ENCODE assay signal across 1 cellular context in genomic region chr19:31354316-31354715, GRCh38.
TF ChIP-seq lines count a peak whose summit lies in the region.

No MANE protein-coding gene starts in this region.

TF ChIP-seq in GM23338, 12 proteins besides CTCF, POLR2A, EP300 and RAD21 (continued from another document):
- TF ChIP-seq, protein P1, sequence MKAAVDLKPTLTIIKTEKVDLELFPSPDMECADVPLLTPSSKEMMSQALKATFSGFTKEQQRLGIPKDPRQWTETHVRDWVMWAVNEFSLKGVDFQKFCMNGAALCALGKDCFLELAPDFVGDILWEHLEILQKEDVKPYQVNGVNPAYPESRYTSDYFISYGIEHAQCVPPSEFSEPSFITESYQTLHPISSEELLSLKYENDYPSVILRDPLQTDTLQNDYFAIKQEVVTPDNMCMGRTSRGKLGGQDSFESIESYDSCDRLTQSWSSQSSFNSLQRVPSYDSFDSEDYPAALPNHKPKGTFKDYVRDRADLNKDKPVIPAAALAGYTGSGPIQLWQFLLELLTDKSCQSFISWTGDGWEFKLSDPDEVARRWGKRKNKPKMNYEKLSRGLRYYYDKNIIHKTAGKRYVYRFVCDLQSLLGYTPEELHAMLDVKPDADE (IDR thresholded peaks at IDR 0.05), result no peak
- TF ChIP-seq EZH2phosphoT487 (IDR thresholded peaks at IDR 0.05; ENCODE audit: unreplicated experiment), result no peak
- no peak for TF ChIP-seq ZNF114 (CRISPR knock-in tag; IDR thresholded peaks at IDR 0.05)
- TF ChIP-seq ZNF462 (CRISPR knock-in tag; IDR thresholded peaks at IDR 0.05), result no peak
- no peak for TF ChIP-seq EZH2 (IDR thresholded peaks at IDR 0.05; ENCODE audit: low read depth, unreplicated experiment)
